ENCODE assay signal across 26 cellular contexts in genomic region chr13:71729441-71729840, GRCh38.
"Had no signal": no experiment of that assay in that cellular context is flagged by ENCODE, and none has a peak within 500 bp of the region (broad histone marks: within the 10 kb centered on the region; RNA-seq: fewer than 3 reads in every experiment).

No MANE protein-coding gene starts in this region.

- H3K9me3 Mint-ChIP-seq: activated CD4-positive, alpha-beta memory T cell treated with anti-CD3 and anti-CD28 coated beads, Interleukin-2, amount 10 ng/mL, durations not matched to agents 7 days and 5 days; activated CD4-positive, alpha-beta T cell treated with anti-CD3 and anti-CD28 coated beads, Interleukin-2, amount 10 ng/mL, durations not matched to agents 7 days and 5 days; activated naive CD4-positive, alpha-beta T cell treated with anti-CD3 and anti-CD28 coated beads, Interleukin-2, amount 10 ng/mL, durations not matched to agents 7 days and 5 days; activated naive CD8-positive, alpha-beta T cell treated with anti-CD3 and anti-CD28 coated beads, Interleukin-2, amount 10 ng/mL, durations not matched to agents 7 days and 5 days; activated T-cell treated with anti-CD3 and anti-CD28 coated beads, Interleukin-2, amount 50 U/mL, for 24 hours; activated T-cell treated with anti-CD3 and anti-CD28 coated beads, Interleukin-2, amount 50 U/mL, for 72 hours had no signal

- H3K4me3 Mint-ChIP-seq: activated CD4-positive, alpha-beta memory T cell treated with anti-CD3 and anti-CD28 coated beads, Interleukin-2, amount 10 ng/mL, durations not matched to agents 7 days and 5 days; activated CD4-positive, alpha-beta T cell treated with anti-CD3 and anti-CD28 coated beads, Interleukin-2, amount 10 ng/mL, durations not matched to agents 7 days and 5 days; activated naive CD4-positive, alpha-beta T cell treated with anti-CD3 and anti-CD28 coated beads, Interleukin-2, amount 10 ng/mL, durations not matched to agents 7 days and 5 days; activated naive CD8-positive, alpha-beta T cell treated with anti-CD3 and anti-CD28 coated beads, Interleukin-2, amount 10 ng/mL, durations not matched to agents 7 days and 5 days; activated T-cell treated with anti-CD3 and anti-CD28 coated beads, Interleukin-2, amount 50 U/mL, for 24 hours; activated T-cell treated with anti-CD3 and anti-CD28 coated beads, Interleukin-2, amount 50 U/mL, for 72 hours had no signal

- H3K27me3 Mint-ChIP-seq: activated CD4-positive, alpha-beta memory T cell treated with anti-CD3 and anti-CD28 coated beads, Interleukin-2, amount 10 ng/mL, durations not matched to agents 7 days and 5 days; activated CD4-positive, alpha-beta T cell treated with anti-CD3 and anti-CD28 coated beads, Interleukin-2, amount 10 ng/mL, durations not matched to agents 7 days and 5 days; activated naive CD4-positive, alpha-beta T cell treated with anti-CD3 and anti-CD28 coated beads, Interleukin-2, amount 10 ng/mL, durations not matched to agents 7 days and 5 days; activated naive CD8-positive, alpha-beta T cell treated with anti-CD3 and anti-CD28 coated beads, Interleukin-2, amount 10 ng/mL, durations not matched to agents 7 days and 5 days; activated T-cell treated with anti-CD3 and anti-CD28 coated beads, Interleukin-2, amount 50 U/mL, for 24 hours; brain had no signal

- DNase-seq: activated CD4-positive, alpha-beta memory T cell treated with anti-CD3 and anti-CD28 coated beads, Interleukin-2, amount 10 ng/mL, durations not matched to agents 7 days and 5 days; activated CD4-positive, alpha-beta T cell treated with anti-CD3 and anti-CD28 coated beads for 1 hour; activated CD4-positive, alpha-beta T cell treated with anti-CD3 and anti-CD28 coated beads for 4 hours; activated CD4-positive, alpha-beta T cell treated with anti-CD3 and anti-CD28 coated beads, Interleukin-2, amount 10 ng/mL, durations not matched to agents 7 days and 5 days; activated CD4-positive, alpha-beta T cell treated with anti-CD3 and anti-CD28 coated beads, Interleukin-2, amount 50 U/mL, for 4 hours; activated CD8-positive, alpha-beta memory T cell treated with anti-CD3 and anti-CD28 coated beads, Interleukin-2, amount 50 U/mL, for 48 hours; activated gamma-delta T cell; activated naive CD4-positive, alpha-beta T cell; activated naive CD4-positive, alpha-beta T cell treated with anti-CD3 and anti-CD28 coated beads, Interleukin-2, amount 10 ng/mL, durations not matched to agents 7 days and 5 days; activated naive CD8-positive, alpha-beta T cell treated with anti-CD3 and anti-CD28 coated beads, Interleukin-2, amount 10 ng/mL, durations not matched to agents 7 days and 5 days; activated T-cell treated with anti-CD3 and anti-CD28 coated beads for 4 hours; activated T-cell treated with anti-CD3 and anti-CD28 coated beads, Interleukin-2, amount 50 U/mL, for 24 hours; activated T-cell treated with anti-CD3 and anti-CD28 coated beads, Interleukin-2, amount 50 U/mL, for 72 hours; central memory CD4-positive, alpha-beta T cell; cerebellar nuclear complex; colonic mucosa; effector CD8-positive, alpha-beta T cell; foreskin fibroblast; heart left ventricle; T-helper 2 cell had no signal

- H3K36me3 Mint-ChIP-seq: activated naive CD4-positive, alpha-beta T cell treated with anti-CD3 and anti-CD28 coated beads, Interleukin-2, amount 10 ng/mL, durations not matched to agents 7 days and 5 days; activated naive CD4-positive, alpha-beta T cell treated with anti-CD3 and anti-CD28 coated beads, Interleukin-2, amount 50 U/mL, for 72 hours; activated naive CD8-positive, alpha-beta T cell treated with anti-CD3 and anti-CD28 coated beads, Interleukin-2, amount 10 ng/mL, durations not matched to agents 7 days and 5 days had no signal

- H3K4me1 ChIP-seq: ascending aorta, breast epithelium, colonic mucosa had no signal

- H3K4me3 ChIP-seq: ascending aorta, breast epithelium, cardiac muscle cell, colonic mucosa, heart left ventricle had no signal

- H3K27ac ChIP-seq: ascending aorta, breast epithelium, cardiac muscle cell, colonic mucosa, heart left ventricle had no signal

- H3K27me3 ChIP-seq: ascending aorta, breast epithelium, cardiac muscle cell, colonic mucosa, heart left ventricle had no signal

- H3K4me1 Mint-ChIP-seq: activated CD4-positive, alpha-beta memory T cell treated with anti-CD3 and anti-CD28 coated beads, Interleukin-2, amount 10 ng/mL, durations not matched to agents 7 days and 5 days; activated CD4-positive, alpha-beta T cell treated with anti-CD3 and anti-CD28 coated beads, Interleukin-2, amount 10 ng/mL, durations not matched to agents 7 days and 5 days; activated naive CD4-positive, alpha-beta T cell treated with anti-CD3 and anti-CD28 coated beads, Interleukin-2, amount 10 ng/mL, durations not matched to agents 7 days and 5 days; activated naive CD8-positive, alpha-beta T cell treated with anti-CD3 and anti-CD28 coated beads, Interleukin-2, amount 10 ng/mL, durations not matched to agents 7 days and 5 days had no signal

- H3K36me3 ChIP-seq: ascending aorta, breast epithelium, cardiac muscle cell, colonic mucosa, heart left ventricle had no signal

- H3K27ac Mint-ChIP-seq: activated CD4-positive, alpha-beta memory T cell treated with anti-CD3 and anti-CD28 coated beads, Interleukin-2, amount 10 ng/mL, durations not matched to agents 7 days and 5 days; activated CD4-positive, alpha-beta T cell treated with anti-CD3 and anti-CD28 coated beads, Interleukin-2, amount 10 ng/mL, durations not matched to agents 7 days and 5 days; activated naive CD4-positive, alpha-beta T cell treated with anti-CD3 and anti-CD28 coated beads, Interleukin-2, amount 10 ng/mL, durations not matched to agents 7 days and 5 days; activated naive CD4-positive, alpha-beta T cell treated with anti-CD3 and anti-CD28 coated beads, Interleukin-2, amount 50 U/mL, for 72 hours; activated naive CD8-positive, alpha-beta T cell treated with anti-CD3 and anti-CD28 coated beads, Interleukin-2, amount 10 ng/mL, durations not matched to agents 7 days and 5 days; activated T-cell treated with anti-CD3 and anti-CD28 coated beads, Interleukin-2, amount 50 U/mL, for 24 hours; activated T-cell treated with anti-CD3 and anti-CD28 coated beads, Interleukin-2, amount 50 U/mL, for 72 hours had no signal

- H3K9me3 ChIP-seq: ascending aorta, breast epithelium, colonic mucosa, heart left ventricle had no signal

- ATAC-seq: activated naive CD4-positive, alpha-beta T cell treated with anti-CD3 and anti-CD28 coated beads, Interleukin-2, amount 50 U/mL, for 72 hours; activated T-cell treated with anti-CD3 and anti-CD28 coated beads, Interleukin-2, amount 50 U/mL, for 72 hours; esophagus mucosa; heart left ventricle had no signal
